ENCODE assay signal across 15 cellular contexts in genomic region chr19:35100588-35101533, GRCh38. TPM values are rescaled to one million over a fixed set of nuclear protein-coding genes. Genes with fewer than 3 reads are reported as not detected.
A peak's percentile ranks its signal among the peaks of the same experiment; 100 is the strongest.
DNase-seq lines count a peak whose midpoint lies in the region; ATAC-seq and TF ChIP-seq lines count a peak whose summit lies in the region.
"Had no signal": no experiment of that assay in that cellular context is flagged by ENCODE, and none has a peak within 500 bp of the region (broad histone marks: within the 10 kb centered on the region; RNA-seq: fewer than 3 reads in every experiment).

No MANE protein-coding gene starts in this region.

- H3K4me3 Mint-ChIP-seq in WTC11 (no peak overlapping the region), neural crest cell (no peak overlapping the region)
- H3K4me3 Mint-ChIP-seq: CD4-positive, CD25-positive, alpha-beta regulatory T cell had no signal

- H3K4me1 Mint-ChIP-seq in WTC11 (peaks cover 7% of the 10 kb centered on the region), neural crest cell (peaks cover 12% of the 10 kb centered on the region)
- H3K4me1 Mint-ChIP-seq: CD4-positive, CD25-positive, alpha-beta regulatory T cell had no signal

- CTCF ChIA-PET in WTC11 (lab: Charles Lee): interaction anchor here (0.6 to 4.1 kb wide), 10 partner anchors 10 to 127 kb away, joined by 3 to 14 read pairs (median 5); partner anchors contain the start of genes FXYD3, FXYD5 and LGI4

- no peaks in the 10 kb centered on the region for H3K27me3 ChIP-seq in H7 (ENCODE audit: control insufficient read depth, insufficient read depth, low read length)

- ATAC-seq in WTC11 (peak; percentile 27; the same call in 1 of the 2 replicates), GM18909 (IDR thresholded peaks at IDR 0.05; ENCODE audit: poor library complexity, unreplicated experiment) (no peak), GM19455 (IDR thresholded peaks at IDR 0.05; ENCODE audit: unreplicated experiment) (no peak)

- POLR2A ChIA-PET in WTC11 (lab: Charles Lee): no interaction called here

- no peaks in the 10 kb centered on the region for H3K36me3 ChIP-seq in H7 (replicated peaks; ENCODE audit: control insufficient read depth, insufficient read depth, low read length)

- no peak for TF ChIP-seq CTCF in WTC11 (IDR thresholded peaks at IDR 0.05)
- TF ChIP-seq CTCF in neural crest cell (conservative IDR thresholded peaks at IDR 0.05): no peak

- H3K27me3 Mint-ChIP-seq in WTC11 (ENCODE audit: low read depth) (no peaks in the 10 kb centered on the region), neural crest cell (ENCODE audit: low read depth) (no peaks in the 10 kb centered on the region)
- H3K27me3 Mint-ChIP-seq: CD4-positive, CD25-positive, alpha-beta regulatory T cell had no signal

- H3K9me3 Mint-ChIP-seq in WTC11: no peaks in the 10 kb centered on the region
- no peaks in the 10 kb centered on the region for H3K9me3 Mint-ChIP-seq in neural crest cell
- H3K9me3 Mint-ChIP-seq: CD4-positive, CD25-positive, alpha-beta regulatory T cell had no signal

- no peaks in the 10 kb centered on the region for H3K36me3 Mint-ChIP-seq in WTC11
- H3K36me3 Mint-ChIP-seq in neural crest cell (ENCODE audit: low read depth): no peaks in the 10 kb centered on the region
- H3K36me3 Mint-ChIP-seq: CD4-positive, CD25-positive, alpha-beta regulatory T cell had no signal

- H3K4me3 ChIP-seq in H7 (ENCODE audit: insufficient read depth, low read depth, low read length): no peak overlapping the region

- DNase-seq in H7: peak; percentile 66
- no peak for DNase-seq in WTC11 (ENCODE audit: low spot score)
- DNase-seq in neural crest cell (ENCODE audit: low read depth, low spot score): no peak
- DNase-seq in DMS79 (lab: John Stamatoyannopoulos, UW): no peak
- DNase-seq: CD4-positive, CD25-positive, alpha-beta regulatory T cell; DMS79 treated with DMSO at 0.1 percent for 48 hours; GDM1; GOT3; Kasumi-1; NCI-H1930; NCI-H510A; NCI-H82; SIG-M5 had no signal

- no peak overlapping the region for H3K27ac Mint-ChIP-seq in WTC11
- H3K27ac Mint-ChIP-seq in neural crest cell (ENCODE audit: unreplicated experiment): peak overlapping the region; percentile 6
- H3K27ac Mint-ChIP-seq: CD4-positive, CD25-positive, alpha-beta regulatory T cell had no signal

TF ChIP-seq in WTC11, 78 proteins besides CTCF, POLR2A, EP300 and RAD21:
- TF ChIP-seq, protein P1, sequence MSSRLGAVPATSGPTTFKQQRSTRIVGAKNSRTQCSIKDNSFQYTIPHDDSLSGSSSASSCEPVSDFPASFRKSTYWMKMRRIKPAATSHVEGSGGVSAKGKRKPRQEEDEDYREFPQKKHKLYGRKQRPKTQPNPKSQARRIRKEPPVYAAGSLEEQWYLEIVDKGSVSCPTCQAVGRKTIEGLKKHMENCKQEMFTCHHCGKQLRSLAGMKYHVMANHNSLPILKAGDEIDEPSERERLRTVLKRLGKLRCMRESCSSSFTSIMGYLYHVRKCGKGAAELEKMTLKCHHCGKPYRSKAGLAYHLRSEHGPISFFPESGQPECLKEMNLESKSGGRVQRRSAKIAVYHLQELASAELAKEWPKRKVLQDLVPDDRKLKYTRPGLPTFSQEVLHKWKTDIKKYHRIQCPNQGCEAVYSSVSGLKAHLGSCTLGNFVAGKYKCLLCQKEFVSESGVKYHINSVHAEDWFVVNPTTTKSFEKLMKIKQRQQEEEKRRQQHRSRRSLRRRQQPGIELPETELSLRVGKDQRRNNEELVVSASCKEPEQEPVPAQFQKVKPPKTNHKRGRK (CRISPR knock-in tag; IDR thresholded peaks at IDR 0.05; ENCODE audit: borderline replicate concordance): no peak
- no peak for TF ChIP-seq PREB (CRISPR knock-in tag; IDR thresholded peaks at IDR 0.05; ENCODE audit: borderline replicate concordance)
- TF ChIP-seq, protein P2, sequence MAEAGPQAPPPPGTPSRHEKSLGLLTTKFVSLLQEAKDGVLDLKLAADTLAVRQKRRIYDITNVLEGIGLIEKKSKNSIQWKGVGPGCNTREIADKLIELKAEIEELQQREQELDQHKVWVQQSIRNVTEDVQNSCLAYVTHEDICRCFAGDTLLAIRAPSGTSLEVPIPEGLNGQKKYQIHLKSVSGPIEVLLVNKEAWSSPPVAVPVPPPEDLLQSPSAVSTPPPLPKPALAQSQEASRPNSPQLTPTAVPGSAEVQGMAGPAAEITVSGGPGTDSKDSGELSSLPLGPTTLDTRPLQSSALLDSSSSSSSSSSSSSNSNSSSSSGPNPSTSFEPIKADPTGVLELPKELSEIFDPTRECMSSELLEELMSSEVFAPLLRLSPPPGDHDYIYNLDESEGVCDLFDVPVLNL (CRISPR knock-in tag; IDR thresholded peaks at IDR 0.05; ENCODE audit: borderline replicate concordance, low read depth): no peak
TF ChIP-seq in WTC11: peak in this region for 0.

RNA-seq across cellular contexts. Expression of gene FXYD3, which starts 14.8 kb away (rescaled TPM):
- not detected in 2 replicates for total RNA-seq in H7 (2014; rRNA removed; shearing (Covaris generic))
- 1.0 to 1.8 TPM (median 1.2 TPM) in 3 replicates for total RNA-seq in WTC11 (2021)
- 2.5 and 2.8 TPM in 2 replicates for total RNA-seq in neural crest cell
- total RNA-seq: CD4-positive, CD25-positive, alpha-beta regulatory T cell had no signal

RNA-seq across cellular contexts. Expression of gene LGI4, which starts 34.0 kb away (rescaled TPM):
- 2.9 and 10.4 TPM in 2 replicates for total RNA-seq in H7 (2014; rRNA removed; shearing (Covaris generic))
- total RNA-seq in WTC11 (2021) (14.2 to 15.7 TPM (median 15.1 TPM) in 3 replicates), neural crest cell (15.9 and 16.1 TPM in 2 replicates)

RNA-seq across cellular contexts. Expression of gene FXYD1, which starts 37.8 kb away (rescaled TPM):
- total RNA-seq in H7 (2014; rRNA removed; shearing (Covaris generic)): 5.0 and 6.1 TPM in 2 replicates
- 11.3 to 13.4 TPM (median 13.3 TPM) in 3 replicates for total RNA-seq in WTC11 (2021)
- total RNA-seq in neural crest cell: 4.2 and 6.5 TPM in 2 replicates

RNA-seq across cellular contexts. Expression of gene FXYD7, which starts 42.2 kb away (rescaled TPM):
- 1.3 and 1.8 TPM in 2 replicates for total RNA-seq in H7 (2014; rRNA removed; shearing (Covaris generic))
- 16.7 to 16.9 TPM (median 16.9 TPM) in 3 replicates for total RNA-seq in WTC11 (2021)
- total RNA-seq in neural crest cell: 1.1 and 1.4 TPM in 2 replicates

RNA-seq across cellular contexts. Expression of gene FXYD5, which starts 53.7 kb away (rescaled TPM):
- 101 and 115 TPM in 2 replicates for total RNA-seq in H7 (2014; rRNA removed; shearing (Covaris generic))
- total RNA-seq in WTC11 (2021): 114 to 135 TPM (median 128 TPM) in 3 replicates
- total RNA-seq in neural crest cell: 13.3 and 17.0 TPM in 2 replicates
